In genomic region chr3:58000306-58000705, GRCh38 we compare ENCODE assay signal across 14 cellular contexts.
"Had no signal": no experiment of that assay in that cellular context is flagged by ENCODE, and none has a peak within 500 bp of the region (broad histone marks: within the 10 kb centered on the region; RNA-seq: fewer than 3 reads in every experiment).

No MANE protein-coding gene starts in this region.

- H3K4me3 ChIP-seq: adrenal gland, left ventricle myocardium inferior, testis, vagina had no signal

- DNase-seq: activated B cell treated with CpG ODN at 0.5 μM for 24 hours; activated CD4-positive, alpha-beta T cell treated with anti-CD3 and anti-CD28 coated beads, Interleukin-2, amount 10 ng/mL, durations not matched to agents 7 days and 5 days; activated naive CD4-positive, alpha-beta T cell treated with anti-CD3 and anti-CD28 coated beads, Interleukin-2, amount 50 U/mL, for 16 hours; activated T-cell treated with anti-CD3 and anti-CD28 coated beads for 4 hours; adrenal gland; central memory CD4-positive, alpha-beta T cell; head of caudate nucleus; left ventricle myocardium inferior; mesenchymal stem cell; stimulated activated CD4-positive, alpha-beta T cell treated with anti-CD3 and anti-CD28 coated beads, Interleukin-15, amount 100 ng/mL, for 24 hours; stimulated activated CD4-positive, alpha-beta T cell treated with anti-CD3 and anti-CD28 coated beads, Interleukin-4, amount 100 ng/mL, for 24 hours; stimulated activated naive CD8-positive, alpha-beta T cell treated with anti-CD3 and anti-CD28 coated beads, Interleukin-15, amount 100 ng/mL, for 72 hours; testis had no signal

- ATAC-seq: stimulated activated naive CD8-positive, alpha-beta T cell treated with anti-CD3 and anti-CD28 coated beads, Interleukin-15, amount 100 ng/mL, for 72 hours had no signal

- H3K36me3 ChIP-seq: adrenal gland, left ventricle myocardium inferior, vagina had no signal

- H3K27ac ChIP-seq: adrenal gland, left ventricle myocardium inferior, vagina had no signal

- H3K9me3 ChIP-seq: adrenal gland, left ventricle myocardium inferior, testis, vagina had no signal

- H3K27me3 ChIP-seq: adrenal gland, testis, vagina had no signal
